In the genomic region with DNA sequence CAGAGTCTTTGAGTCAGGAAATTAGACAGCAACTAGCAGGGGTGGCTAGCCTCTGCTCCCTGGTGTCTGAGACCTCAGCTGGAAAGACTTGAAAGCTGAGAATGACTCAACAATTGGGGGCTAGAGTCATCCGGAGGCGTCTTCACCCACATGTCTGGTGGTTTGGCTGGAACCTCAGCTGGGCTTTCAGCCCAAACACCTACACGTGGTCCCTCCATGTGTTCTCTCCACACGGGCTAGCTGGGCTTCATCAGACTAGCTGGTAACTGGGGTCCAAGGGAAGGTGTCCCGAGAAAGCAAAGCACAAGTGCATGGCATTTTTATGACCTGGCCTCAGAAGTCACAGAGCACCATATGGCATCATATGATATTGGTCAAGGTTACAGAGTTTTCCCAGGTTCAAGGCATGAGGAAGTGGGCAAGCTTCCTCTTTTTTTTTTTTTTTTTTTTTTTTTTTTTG, we compare ENCODE assay signal across 8 cellular contexts. TPM values are rescaled to one million over a fixed set of nuclear protein-coding genes. Genes with fewer than 3 reads are reported as not detected.
DNase-seq lines count a peak whose midpoint lies in the region; ATAC-seq and TF ChIP-seq lines count a peak whose summit lies in the region.

No MANE protein-coding gene starts in this region.

- ATAC-seq in GM21737 (IDR thresholded peaks at IDR 0.05; ENCODE audit: unreplicated experiment), result peak; percentile 89
- no peak for ATAC-seq in T-helper 17 cell

- H3K4me1 Mint-ChIP-seq in T-helper 17 cell, result no peaks in the 10 kb centered on the region

- H3K9me3 ChIP-seq in T-helper 17 cell (ENCODE audit: control insufficient read depth, low read length, poor library complexity, severe bottlenecking), result peaks cover 2% of the 10 kb centered on the region

- intact Hi-C loops in cardiac septum (cut with DNase I), result no loop called here

- no peak overlapping the region for H3K4me3 ChIP-seq in GM12864 (ENCODE audit: low read depth, low read length)

- TF ChIP-seq CTCF in GM12864 (IDR thresholded peaks at IDR 0.05; ENCODE audit: low read depth, low read length, missing control alignments), result no peak

- no peaks in the 10 kb centered on the region for H3K27me3 Mint-ChIP-seq in T-helper 17 cell

- DNase-seq in GM12864 (ENCODE audit: low read depth) (peak; percentile 73), Kasumi-1 (lab: John Stamatoyannopoulos, UW) (peak; percentile 87 to 92), occipital lobe (lab: John Stamatoyannopoulos, UW) (peak; percentile 70), T-helper 17 cell (no peak), dermis blood vessel endothelial cell (no peak), cardiac septum (ENCODE audit: low spot score) (no peak)
- DNase-seq in activated T-helper 9 cell treated with anti-CD3 and anti-CD28 coated beads, Interleukin-2, amount 50 U/mL, for 16 hours (ENCODE audit: low read depth), result peak; percentile 7

- no peaks in the 10 kb centered on the region for H3K36me3 Mint-ChIP-seq in T-helper 17 cell (ENCODE audit: low read depth)

- no peak overlapping the region for H3K4me3 Mint-ChIP-seq in T-helper 17 cell

- no peak overlapping the region for H3K27ac Mint-ChIP-seq in T-helper 17 cell

RNA-seq across cellular contexts. Expression of gene ABHD2, which starts 19.9 kb away (rescaled TPM):
- total RNA-seq in occipital lobe, result 55.2 TPM
- total RNA-seq in T-helper 17 cell, result 10 to 100 TPM; 55.6 to 58.2 TPM
- total RNA-seq in dermis blood vessel endothelial cell, result 51.7 and 75.6 TPM in 2 replicates
- total RNA-seq in cardiac septum, result 185 TPM

Comparison
In these comparisons a context has a peak if more than half of its experiments do, and no peak if none do; other contexts are left out.
1. DNase-seq: peak in GM12864 (single experiment), Kasumi-1 (2 of 2), activated T-helper 9 cell treated with anti-CD3 and anti-CD28 coated beads, Interleukin-2, amount 50 U/mL, for 16 hours (single experiment) and occipital lobe (single experiment); none in T-helper 17 cell (0 of 3), dermis blood vessel endothelial cell (single experiment) and cardiac septum (single experiment).